Comparison of ENCODE assay signal across 8 cellular contexts in genomic region chr4:140595065-140595464, GRCh38. TPM values are rescaled to one million over a fixed set of nuclear protein-coding genes. Genes with fewer than 3 reads are reported as not detected.
A peak's percentile ranks its signal among the peaks of the same experiment; 100 is the strongest.
DNase-seq lines count a peak whose midpoint lies in the region; ATAC-seq, FAIRE-seq and TF ChIP-seq lines count a peak whose summit lies in the region.

No MANE protein-coding gene starts in this region.

- H3K27ac ChIP-seq in Peyer's patch, result no peak overlapping the region

- CTCF ChIA-PET in activated naive CD4-positive, alpha-beta T cell treated with anti-CD3 and anti-CD28 coated beads for 36 hours (lab: Charles Lee), result no interaction called here

- intact Hi-C loops in activated naive CD4-positive, alpha-beta T cell treated with anti-CD3 and anti-CD28 coated beads for 36 hours (cut with micrococcal nuclease), result no loop called here

- TF ChIP-seq CTCF in Peyer's patch (IDR thresholded peaks at IDR 0.05), result peak in 4 of 6 experiments; percentile 48 to 85 (median 80)

- H3K36me3 ChIP-seq in Peyer's patch, result no peaks in the 10 kb centered on the region

- H3K27me3 Mint-ChIP-seq in activated naive CD4-positive, alpha-beta T cell treated with anti-CD3 and anti-CD28 coated beads for 36 hours (ENCODE audit: low read depth), result peaks cover 8% of the 10 kb centered on the region

- peak; percentile 35 for DNase-seq in GM12891 (ENCODE audit: insufficient read length, low spot score)
- DNase-seq in Peyer's patch, result peak in 1 of 3 donors; percentile 63
- peak; percentile 72 for DNase-seq in iPS-NIHi11 (ENCODE audit: low spot score)
- DNase-seq in nucleus accumbens (lab: John Stamatoyannopoulos, UW), result no peak
- no peak for DNase-seq in activated gamma-delta T cell treated with Interleukin-2 at 50 U/mL for 16 hours
- no peak for DNase-seq in GDM1 (lab: John Stamatoyannopoulos, UW)
- DNase-seq in activated naive CD4-positive, alpha-beta T cell treated with anti-CD3 and anti-CD28 coated beads for 36 hours, result no peak

- no peaks in the 10 kb centered on the region for H3K4me1 ChIP-seq in Peyer's patch

- H3K4me3 ChIP-seq in Peyer's patch, result no peak overlapping the region

- peaks cover 6% of the 10 kb centered on the region for H3K4me1 Mint-ChIP-seq in activated naive CD4-positive, alpha-beta T cell treated with anti-CD3 and anti-CD28 coated beads for 36 hours (ENCODE audit: low read depth)

- H3K9me3 ChIP-seq in Peyer's patch, result no peaks in the 10 kb centered on the region

- FAIRE-seq in GM12891 (lab: Jason Lieb, UNC), result peak; percentile 13

- no peak overlapping the region for H3K4me3 Mint-ChIP-seq in activated naive CD4-positive, alpha-beta T cell treated with anti-CD3 and anti-CD28 coated beads for 36 hours

- H3K27ac Mint-ChIP-seq in activated naive CD4-positive, alpha-beta T cell treated with anti-CD3 and anti-CD28 coated beads for 36 hours, result no peak overlapping the region

- H3K36me3 Mint-ChIP-seq in activated naive CD4-positive, alpha-beta T cell treated with anti-CD3 and anti-CD28 coated beads for 36 hours (ENCODE audit: low read depth), result no peaks in the 10 kb centered on the region

- TF ChIP-seq POLR2A in GM12891 (IDR thresholded peaks at IDR 0.05; ENCODE audit: low read depth, low read length) (no peak), Peyer's patch (IDR thresholded peaks at IDR 0.05) (no peak)

- peaks cover 5% of the 10 kb centered on the region for H3K9me3 Mint-ChIP-seq in activated naive CD4-positive, alpha-beta T cell treated with anti-CD3 and anti-CD28 coated beads for 36 hours

- no peaks in the 10 kb centered on the region for H3K27me3 ChIP-seq in Peyer's patch

- ATAC-seq in HG02973 (IDR thresholded peaks at IDR 0.05; ENCODE audit: unreplicated experiment), result peak; percentile 92

TF ChIP-seq in GM12891, 5 proteins besides CTCF, POLR2A, EP300 and RAD21:
- TF ChIP-seq POU2F2 (IDR thresholded peaks at IDR 0.05; ENCODE audit: low read depth, low read length), result no peak
- no peak for TF ChIP-seq POLR2AphosphoS5 (IDR thresholded peaks at IDR 0.05; ENCODE audit: low read depth, low read length)
- TF ChIP-seq SPI1 (IDR thresholded peaks at IDR 0.05; ENCODE audit: low read depth, low read length), result no peak
- TF ChIP-seq PAX5 (IDR thresholded peaks at IDR 0.05; ENCODE audit: insufficient read depth, low read length, severe bottlenecking), result no peak
TF ChIP-seq in GM12891: peak in this region for 0.

RNA-seq across cellular contexts. Expression of gene UCP1, which starts 26.3 kb away (rescaled TPM):
- polyA plus RNA-seq in GM12891 (2012; ENCODE audit: low read depth, missing spikeins), result not detected
- total RNA-seq in Peyer's patch, result not detected
- not detected for total RNA-seq in activated naive CD4-positive, alpha-beta T cell treated with anti-CD3 and anti-CD28 coated beads for 36 hours

Comparison
In these comparisons a context has a peak if more than half of its experiments do, and no peak if none do; other contexts are left out.
1. DNase-seq: peak in GM12891 (single experiment) and iPS-NIHi11 (single experiment); none in nucleus accumbens (0 of 56), activated gamma-delta T cell treated with Interleukin-2 at 50 U/mL for 16 hours (single experiment), GDM1 (single experiment) and activated naive CD4-positive, alpha-beta T cell treated with anti-CD3 and anti-CD28 coated beads for 36 hours (single experiment).